In genomic region chr2:112541315-112542122, GRCh38 we compare ENCODE assay signal across 9 cellular contexts. TPM values are rescaled to one million over a fixed set of nuclear protein-coding genes. Genes with fewer than 3 reads are reported as not detected.
DNase-seq lines count a peak whose midpoint lies in the region; ATAC-seq and TF ChIP-seq lines count a peak whose summit lies in the region.
"Had no signal": no experiment of that assay in that cellular context is flagged by ENCODE, and none has a peak within 500 bp of the region (broad histone marks: within the 10 kb centered on the region; RNA-seq: fewer than 3 reads in every experiment).

No MANE protein-coding gene starts in this region.

- peaks cover 10% of the 10 kb centered on the region for H4K20me1 ChIP-seq in OCI-LY3 (ENCODE audit: insufficient read depth, low read length)

- H3K79me2 ChIP-seq in OCI-LY3 (ENCODE audit: low read length): peaks cover 53% of the 10 kb centered on the region
- H3K79me2 ChIP-seq in parathyroid adenoma: peaks cover 17% of the 10 kb centered on the region

- POLR2A ChIA-PET in CD8-positive, alpha-beta memory T cell (lab: Charles Lee): interaction anchor here (0.6 kb wide), 1 partner anchor 83 kb away, joined by 3 read pairs; no protein-coding TSS in a partner anchor

- CTCF ChIA-PET in CD8-positive, alpha-beta memory T cell (lab: Charles Lee): interaction anchor here (1.0 kb wide), 1 partner anchor 282 kb away, joined by 3 read pairs; no protein-coding TSS in a partner anchor

- no peaks in the 10 kb centered on the region for H3K9me3 ChIP-seq in CD8-positive, alpha-beta memory T cell (ENCODE audit: low read length)
- H3K9me3 ChIP-seq in OCI-LY3 (ENCODE audit: insufficient read depth, low read length): no peaks in the 10 kb centered on the region
- no peaks in the 10 kb centered on the region for H3K9me3 ChIP-seq in parathyroid adenoma (ENCODE audit: control insufficient read depth, low read length)
- no peaks in the 10 kb centered on the region for H3K9me3 ChIP-seq in vagina

- peak overlapping the region; percentile 89 for H2AFZ ChIP-seq in OCI-LY3 (ENCODE audit: low read depth, low read length)
- peak overlapping the region; percentile 92 for H2AFZ ChIP-seq in parathyroid adenoma

- H3K4me2 ChIP-seq in OCI-LY3 (ENCODE audit: low read length) (peak overlapping the region; percentile 89), parathyroid adenoma (ENCODE audit: low read length) (peak overlapping the region; percentile 81)

- H3K36me3 ChIP-seq in CD8-positive, alpha-beta memory T cell (ENCODE audit: insufficient read depth, low read length): no peaks in the 10 kb centered on the region
- peaks cover 4% of the 10 kb centered on the region for H3K36me3 ChIP-seq in OCI-LY3 (replicated peaks; ENCODE audit: low read depth, low read length)
- H3K36me3 ChIP-seq in parathyroid adenoma (ENCODE audit: control insufficient read depth, insufficient read depth, low read length): no peaks in the 10 kb centered on the region
- no peaks in the 10 kb centered on the region for H3K36me3 ChIP-seq in vagina

- H3K27ac ChIP-seq in CD8-positive, alpha-beta memory T cell (ENCODE audit: low read depth, low read length): peak overlapping the region; percentile 93
- H3K27ac ChIP-seq in OCI-LY3 (ENCODE audit: low read length) (peak overlapping the region; percentile 72), parathyroid adenoma (peak overlapping the region; percentile 84), vagina (peak overlapping the region; percentile 88)

- peaks cover 15 to 28% (median 17%) of the 10 kb centered on the region in 3 donors for H3K4me1 Mint-ChIP-seq in CD8-positive, alpha-beta memory T cell

- H3K4me3 ChIP-seq in CD8-positive, alpha-beta memory T cell (ENCODE audit: low read length): peak overlapping the region; percentile 90
- H3K4me3 ChIP-seq in OCI-LY3 (ENCODE audit: low read length) (peak overlapping the region; percentile 88), parathyroid adenoma (ENCODE audit: low read depth, low read length) (peak overlapping the region; percentile 78), vagina (peak overlapping the region; percentile 84 to 89)

- intact Hi-C loops in vagina (cut with DNase I): no loop called here

- no peak overlapping the region for H3K4me3 Mint-ChIP-seq in CD8-positive, alpha-beta memory T cell
- H3K4me3 Mint-ChIP-seq: activated naive CD8-positive, alpha-beta T cell had no signal

- peak in 1 of 2 donors; percentile 6 for TF ChIP-seq POLR2A in vagina (IDR thresholded peaks at IDR 0.05)

- H3K27me3 ChIP-seq in CD8-positive, alpha-beta memory T cell (ENCODE audit: insufficient read depth, low read length, poor library complexity, severe bottlenecking): no peaks in the 10 kb centered on the region
- H3K27me3 ChIP-seq in OCI-LY3 (ENCODE audit: low read depth, low read length): no peaks in the 10 kb centered on the region
- no peaks in the 10 kb centered on the region for H3K27me3 ChIP-seq in parathyroid adenoma (ENCODE audit: control insufficient read depth, insufficient read depth, low read length)
- H3K27me3 ChIP-seq in vagina: no peaks in the 10 kb centered on the region

- peak in 4 of 5 donors; percentile 1 to 77 (median 53) for DNase-seq in CD8-positive, alpha-beta memory T cell
- peak; percentile 47 to 56 for DNase-seq in activated T-helper 1 cell treated with anti-CD3 and anti-CD28 coated beads, Interleukin-2, amount 50 U/mL, for 16 hours (ENCODE audit: low read depth in 1 of 2, low spot score in 1 of 2)
- DNase-seq in glomerular visceral epithelial cell (ENCODE audit: extremely low spot score): peak; percentile 71
- no peak for DNase-seq in vagina (ENCODE audit: extremely low spot score in 2 of 2)

- H3K27me3 Mint-ChIP-seq in CD8-positive, alpha-beta memory T cell: peaks cover 0 to 1% of the 10 kb centered on the region in 2 donors
- H3K27me3 Mint-ChIP-seq: activated naive CD8-positive, alpha-beta T cell had no signal

- TF ChIP-seq CTCF in OCI-LY3 (IDR thresholded peaks at IDR 0.05; ENCODE audit: low read depth, low read length) (no peak), parathyroid adenoma (IDR thresholded peaks at IDR 0.05) (no peak), vagina (IDR thresholded peaks at IDR 0.05) (no peak)

- peak overlapping the region; percentile 91 for H3K9ac ChIP-seq in OCI-LY3 (ENCODE audit: low read length)
- peak overlapping the region; percentile 48 for H3K9ac ChIP-seq in parathyroid adenoma

- peaks cover 17% of the 10 kb centered on the region for H3K4me1 ChIP-seq in CD8-positive, alpha-beta memory T cell (ENCODE audit: insufficient read depth, low read length)
- peaks cover 23% of the 10 kb centered on the region for H3K4me1 ChIP-seq in OCI-LY3 (ENCODE audit: low read length)
- H3K4me1 ChIP-seq in parathyroid adenoma: no peaks in the 10 kb centered on the region
- peaks cover 17% of the 10 kb centered on the region for H3K4me1 ChIP-seq in vagina

- no peaks in the 10 kb centered on the region for H3K9me3 Mint-ChIP-seq in CD8-positive, alpha-beta memory T cell

- H3K27ac Mint-ChIP-seq in CD8-positive, alpha-beta memory T cell: no peak overlapping the region
- H3K27ac Mint-ChIP-seq: activated naive CD8-positive, alpha-beta T cell had no signal

- ATAC-seq in GM19372 (IDR thresholded peaks at IDR 0.05; ENCODE audit: low read depth, unreplicated experiment) (peak; percentile 44), HG03442 (IDR thresholded peaks at IDR 0.05; ENCODE audit: unreplicated experiment) (peak; percentile 52)

- H3K36me3 Mint-ChIP-seq in CD8-positive, alpha-beta memory T cell: peaks cover 0 to 10% (median 0%) of the 10 kb centered on the region in 3 donors
- H3K36me3 Mint-ChIP-seq: activated naive CD8-positive, alpha-beta T cell had no signal

RNA-seq across cellular contexts. Expression of gene POLR1B, which starts 0.7 kb away (rescaled TPM):
- 10 to 100 TPM; 67.1 to 78.4 TPM for total RNA-seq in CD8-positive, alpha-beta memory T cell
- polyA plus RNA-seq in CD8-positive, alpha-beta memory T cell: 24.3 TPM
- 13.3 TPM for total RNA-seq in vagina

RNA-seq across cellular contexts. Expression of gene CHCHD5, which starts 42.9 kb away (rescaled TPM):
- 10 to 100 TPM; 33.1 to 36.6 TPM for total RNA-seq in CD8-positive, alpha-beta memory T cell
- polyA plus RNA-seq in CD8-positive, alpha-beta memory T cell: 41.8 TPM
- total RNA-seq in vagina: 30.7 TPM

RNA-seq across cellular contexts. Expression of gene TTL, which starts 59.6 kb away (rescaled TPM):
- 10 to 100 TPM; 45.9 to 46.1 TPM for total RNA-seq in CD8-positive, alpha-beta memory T cell
- polyA plus RNA-seq in CD8-positive, alpha-beta memory T cell: 4.6 TPM
- total RNA-seq in vagina: 11.0 TPM

Comparison
In these comparisons a context has a peak if more than half of its experiments do, and no peak if none do; other contexts are left out.
1. DNase-seq: peak in CD8-positive, alpha-beta memory T cell (4 of 5), activated T-helper 1 cell treated with anti-CD3 and anti-CD28 coated beads, Interleukin-2, amount 50 U/mL, for 16 hours (2 of 2) and glomerular visceral epithelial cell (single experiment); none in vagina (0 of 2).
2. Peak in every context shown above with its lines, with median percentiles within 50 percentile points of each other: H3K27ac ChIP-seq and H3K4me3 ChIP-seq.